Comparison of ENCODE assay signal across 8 cellular contexts in the genomic region with DNA sequence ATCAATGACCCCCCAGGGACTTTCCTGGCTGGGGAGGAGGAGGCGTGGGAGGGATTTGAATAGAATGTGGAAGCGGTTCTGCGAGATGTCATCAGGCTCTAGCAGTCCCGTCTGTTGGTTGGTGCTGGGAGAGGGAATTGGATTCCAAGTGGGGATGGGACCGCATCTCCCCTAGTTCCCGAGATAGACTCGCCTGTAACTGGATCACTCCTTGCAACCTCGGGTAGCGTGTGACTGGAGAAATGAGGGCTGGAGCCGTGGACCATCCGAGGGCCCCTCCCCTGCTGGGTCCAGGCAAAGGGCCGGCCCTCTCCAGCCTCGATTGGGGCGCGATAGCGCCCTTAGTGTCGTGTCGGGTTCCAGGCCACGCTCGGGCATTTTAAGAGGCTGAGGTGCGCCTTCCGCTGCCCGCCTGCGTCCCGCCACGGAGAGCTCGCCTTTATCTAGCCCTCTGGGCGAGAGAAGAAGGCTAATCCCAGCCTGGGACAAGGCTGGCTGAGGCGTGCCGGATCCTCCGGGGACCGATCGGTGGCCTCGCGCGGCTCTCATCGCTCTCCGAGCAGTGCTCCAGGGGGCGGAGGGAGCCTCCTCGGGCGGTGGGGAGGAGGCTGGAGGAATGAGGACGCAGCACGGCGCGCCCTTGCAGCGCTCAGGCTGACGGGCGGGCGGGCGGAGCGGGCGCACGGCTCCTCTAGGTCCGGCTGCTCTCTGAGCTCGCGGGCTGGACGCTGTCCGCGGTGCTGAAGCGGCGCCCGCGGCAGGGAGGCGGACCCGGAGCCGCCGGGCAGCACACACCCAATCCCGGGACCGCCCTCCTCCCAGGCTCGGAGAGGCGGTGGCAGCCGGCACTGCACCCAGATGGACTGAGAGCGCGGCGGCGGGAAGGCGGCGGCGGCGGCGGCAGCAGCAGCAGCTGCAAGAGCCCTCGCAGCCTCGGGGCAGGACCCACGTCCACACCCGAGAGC.
DNase-seq lines count a peak whose midpoint lies in the region; ATAC-seq and TF ChIP-seq lines count a peak whose summit lies in the region.

No MANE protein-coding gene starts in this region.

- H3K4me2 ChIP-seq in DND-41 (ENCODE audit: insufficient read depth, low read length), result no peak overlapping the region

- H3K9me3 ChIP-seq in DND-41 (ENCODE audit: insufficient read depth, low read length, severe bottlenecking), result no peaks in the 10 kb centered on the region
- H3K9me3 ChIP-seq in SJSA1 (replicated peaks), result no peaks in the 10 kb centered on the region
- H3K9me3 ChIP-seq in stomach smooth muscle (ENCODE audit: control insufficient read depth in 2 of 2, low read length in 2 of 2), result no peaks in the 10 kb centered on the region

- DNase-seq in DND-41 (peak; percentile 75), HUDEP-2 (lab: John Stamatoyannopoulos, UW; ENCODE audit: unreplicated experiment in 76 of 76) (peak in 72 of 76 experiments; percentile 19 to 88 (median 74)), SJSA1 (ENCODE audit: low read depth in 1 of 2, low spot score in 2 of 2) (peak; percentile 88 to 91), foreskin melanocyte (peak; percentile 78), neural crest cell (ENCODE audit: low read depth, low spot score) (peak; percentile 82)
- peak; percentile 76 for DNase-seq in activated naive CD4-positive, alpha-beta T cell treated with anti-CD3 and anti-CD28 coated beads for 36 hours

- ATAC-seq in DND-41 (ENCODE audit: insufficient read depth, low read depth) (peak; percentile 97), HG03095 (IDR thresholded peaks at IDR 0.05; ENCODE audit: unreplicated experiment) (no peak)

- CTCF ChIA-PET in activated naive CD4-positive, alpha-beta T cell treated with anti-CD3 and anti-CD28 coated beads for 36 hours (lab: Charles Lee), result no interaction called here

- no peaks in the 10 kb centered on the region for H3K36me3 Mint-ChIP-seq in activated naive CD4-positive, alpha-beta T cell treated with anti-CD3 and anti-CD28 coated beads for 36 hours (ENCODE audit: low read depth)
- H3K36me3 Mint-ChIP-seq in neural crest cell (ENCODE audit: low read depth), result no peaks in the 10 kb centered on the region

- H3K9me3 Mint-ChIP-seq in activated naive CD4-positive, alpha-beta T cell treated with anti-CD3 and anti-CD28 coated beads for 36 hours, result no peaks in the 10 kb centered on the region
- no peaks in the 10 kb centered on the region for H3K9me3 Mint-ChIP-seq in neural crest cell

- H3K4me1 Mint-ChIP-seq in activated naive CD4-positive, alpha-beta T cell treated with anti-CD3 and anti-CD28 coated beads for 36 hours (ENCODE audit: low read depth), result peaks cover 7% of the 10 kb centered on the region
- H3K4me1 Mint-ChIP-seq in neural crest cell, result peaks cover 12% of the 10 kb centered on the region

- H3K36me3 ChIP-seq in DND-41 (ENCODE audit: insufficient read depth, low read length) (no peaks in the 10 kb centered on the region), SJSA1 (no peaks in the 10 kb centered on the region), stomach smooth muscle (ENCODE audit: control insufficient read depth in 2 of 2, insufficient read depth in 2 of 2, low read length in 2 of 2) (no peaks in the 10 kb centered on the region)

- H3K79me2 ChIP-seq in DND-41 (ENCODE audit: insufficient read depth, low read length), result no peaks in the 10 kb centered on the region

- no peaks in the 10 kb centered on the region for H3K4me1 ChIP-seq in DND-41 (ENCODE audit: insufficient read depth, low read length)
- peaks cover 33% of the 10 kb centered on the region for H3K4me1 ChIP-seq in SJSA1 (replicated peaks)
- peaks cover 15% of the 10 kb centered on the region for H3K4me1 ChIP-seq in stomach smooth muscle (ENCODE audit: control insufficient read depth, insufficient read depth, low read length)

- no peak for TF ChIP-seq CTCF in DND-41 (IDR thresholded peaks at IDR 0.05; ENCODE audit: borderline replicate concordance, extremely low read depth, low read length, poor library complexity, severe bottlenecking)
- peak; percentile 58 for TF ChIP-seq CTCF in neural crest cell (conservative IDR thresholded peaks at IDR 0.05)

- H3K27me3 Mint-ChIP-seq in activated naive CD4-positive, alpha-beta T cell treated with anti-CD3 and anti-CD28 coated beads for 36 hours (ENCODE audit: low read depth), result peaks cover 44% of the 10 kb centered on the region
- peaks cover 90% of the 10 kb centered on the region for H3K27me3 Mint-ChIP-seq in neural crest cell (ENCODE audit: low read depth)

- H2AFZ ChIP-seq in DND-41 (ENCODE audit: low read depth, low read length), result no peak overlapping the region

- H3K4me3 Mint-ChIP-seq in activated naive CD4-positive, alpha-beta T cell treated with anti-CD3 and anti-CD28 coated beads for 36 hours, result no peak overlapping the region
- peak overlapping the region; percentile 9 for H3K4me3 Mint-ChIP-seq in neural crest cell

- peaks cover 2% of the 10 kb centered on the region for H3K27me3 ChIP-seq in DND-41 (ENCODE audit: insufficient read depth, low read length, poor library complexity)
- peaks cover 14% of the 10 kb centered on the region; the same call in 1 of the 2 replicates for H3K27me3 ChIP-seq in SJSA1 (replicated peaks)
- peaks cover 8 to 10% of the 10 kb centered on the region in 2 donors for H3K27me3 ChIP-seq in stomach smooth muscle (ENCODE audit: control insufficient read depth in 1 of 2, insufficient read depth in 2 of 2, low read length in 2 of 2)

- no peak overlapping the region for H3K27ac ChIP-seq in DND-41 (ENCODE audit: low read length)
- H3K27ac ChIP-seq in SJSA1, result no peak overlapping the region
- no peak overlapping the region for H3K27ac ChIP-seq in stomach smooth muscle (ENCODE audit: low read length)

- peaks cover 9% of the 10 kb centered on the region for H4K20me1 ChIP-seq in DND-41 (ENCODE audit: insufficient read depth, low read length)

- H3K9ac ChIP-seq in DND-41 (ENCODE audit: low read depth, low read length) (no peak overlapping the region), stomach smooth muscle (ENCODE audit: low read length in 2 of 2) (no peak overlapping the region)

- intact Hi-C loops in activated naive CD4-positive, alpha-beta T cell treated with anti-CD3 and anti-CD28 coated beads for 36 hours (cut with micrococcal nuclease), result no loop called here

- H3K4me3 ChIP-seq in DND-41 (ENCODE audit: low read depth in 1 of 2, low read length in 2 of 2), result no peak overlapping the region
- H3K4me3 ChIP-seq in SJSA1, result no peak overlapping the region
- peak overlapping the region; percentile 13 to 57 for H3K4me3 ChIP-seq in stomach smooth muscle (ENCODE audit: low read length in 2 of 2)

- H3K27ac Mint-ChIP-seq in activated naive CD4-positive, alpha-beta T cell treated with anti-CD3 and anti-CD28 coated beads for 36 hours, result no peak overlapping the region
- no peak overlapping the region for H3K27ac Mint-ChIP-seq in neural crest cell (ENCODE audit: unreplicated experiment)

Comparison
In these comparisons a context has a peak if more than half of its experiments do, and no peak if none do; other contexts are left out.
1. H3K4me3 ChIP-seq: peak in stomach smooth muscle (2 of 2); none in DND-41 (0 of 2) and SJSA1 (single experiment).
2. Peak in every context shown above with its lines, with median percentiles within 50 percentile points of each other: DNase-seq.